ENCODE assay signal across 8 cellular contexts in genomic region chr15:96326551-96327154, GRCh38. TPM values are rescaled to one million over a fixed set of nuclear protein-coding genes. Genes with fewer than 3 reads are reported as not detected.
DNase-seq lines count a peak whose midpoint lies in the region; ATAC-seq and TF ChIP-seq lines count a peak whose summit lies in the region.

No MANE protein-coding gene starts in this region.

- peak overlapping the region; percentile 41 for H4K8ac ChIP-seq in mesenchymal stem cell (ENCODE audit: low read length)

- CTCF ChIA-PET in Caco-2 (lab: Charles Lee), result interaction anchor here (0.5 to 1.9 kb wide), 20 partner anchors 10 to 682 kb away, joined by 3 to 23 read pairs (median 3); no protein-coding TSS in a partner anchor

- H3K14ac ChIP-seq in mesenchymal stem cell (ENCODE audit: low read length in 2 of 2), result peak overlapping the region; percentile 39 to 96

- H4K91ac ChIP-seq in mesenchymal stem cell (ENCODE audit: low read length), result peak overlapping the region; percentile 89

- H3K4me1 ChIP-seq in Caco-2, result peaks cover 33% of the 10 kb centered on the region
- H3K4me1 ChIP-seq in mesenchymal stem cell (ENCODE audit: control insufficient read depth, insufficient read depth, low read depth, low read length), result peaks cover 20% of the 10 kb centered on the region

- H2AFZ ChIP-seq in mesenchymal stem cell (ENCODE audit: low read depth, low read length), result no peak overlapping the region

- H3K27me3 ChIP-seq in Caco-2 (replicated peaks; ENCODE audit: control insufficient read depth, insufficient read depth, low read length), result no peaks in the 10 kb centered on the region
- no peaks in the 10 kb centered on the region for H3K27me3 ChIP-seq in mesenchymal stem cell (ENCODE audit: control insufficient read depth in 1 of 2, insufficient read depth in 1 of 2, low read length in 2 of 2)

- peak overlapping the region; percentile 94 for H2BK5ac ChIP-seq in mesenchymal stem cell (ENCODE audit: low read depth, low read length, poor library complexity, severe bottlenecking)

- H3K18ac ChIP-seq in mesenchymal stem cell (ENCODE audit: low read depth in 1 of 2, low read length in 2 of 2), result peak overlapping the region; percentile 75 to 98

- H2AK5ac ChIP-seq in mesenchymal stem cell (ENCODE audit: low read length, severe bottlenecking), result peak overlapping the region; percentile 60

- H3K4ac ChIP-seq in mesenchymal stem cell (ENCODE audit: low read depth in 1 of 2, low read length in 2 of 2), result peak overlapping the region; percentile 92 to 94

- BruUV-seq in Caco-2 (replicated peaks; lab: Mats Ljungman, UMichigan), result TSS peak; percentile 73

- peak overlapping the region; percentile 72 for H3K4me2 ChIP-seq in mesenchymal stem cell (ENCODE audit: low read length, poor library complexity, severe bottlenecking)

- H3K4me1 Mint-ChIP-seq in Caco-2 (ENCODE audit: low read depth, unreplicated experiment), result peaks cover 41% of the 10 kb centered on the region

- H3K4me3 Mint-ChIP-seq in Caco-2 (ENCODE audit: unreplicated experiment), result peak overlapping the region; percentile 83

- H3K27me3 Mint-ChIP-seq in Caco-2 (ENCODE audit: insufficient read depth, unreplicated experiment), result no peaks in the 10 kb centered on the region

- no peak for TF ChIP-seq CTCF in Caco-2 (IDR thresholded peaks at IDR 0.05; ENCODE audit: insufficient read depth in 1 of 2, low read depth in 1 of 2, low read length in 1 of 2, severe bottlenecking in 1 of 2, unreplicated experiment in 1 of 2)
- TF ChIP-seq CTCF in cardiac fibroblast (IDR thresholded peaks at IDR 0.05; ENCODE audit: low read depth, low read length), result no peak

- H3K79me1 ChIP-seq in mesenchymal stem cell (replicated peaks; ENCODE audit: low read length, poor library complexity, severe bottlenecking), result no peaks in the 10 kb centered on the region

- H3K4me3 ChIP-seq in Caco-2 (ENCODE audit: low read depth, low read length) (peak overlapping the region; percentile 80), cardiac fibroblast (replicated peaks in 1 of 2; ENCODE audit: low read depth in 2 of 2, low read length in 2 of 2) (peak overlapping the region; percentile 67 to 69), mesenchymal stem cell (ENCODE audit: insufficient read depth in 1 of 2, low read depth in 1 of 2, low read length in 2 of 2) (peak overlapping the region; percentile 77 to 83)

- H2BK15ac ChIP-seq in mesenchymal stem cell (ENCODE audit: low read depth, poor library complexity, severe bottlenecking), result peak overlapping the region; percentile 82

- H3K9me3 ChIP-seq in Caco-2, result no peaks in the 10 kb centered on the region
- no peaks in the 10 kb centered on the region for H3K9me3 ChIP-seq in mesenchymal stem cell (ENCODE audit: control insufficient read depth, low read length)

- peak overlapping the region; percentile 34 to 98 for H2BK12ac ChIP-seq in mesenchymal stem cell (ENCODE audit: low read length in 2 of 2)

- peak in 1 of 2 experiments; percentile 64 for DNase-seq in Caco-2
- DNase-seq in MV-4-11 (lab: John Stamatoyannopoulos, UW), result peak; percentile 69
- peak; percentile 71 to 76 for DNase-seq in cardiac fibroblast (ENCODE audit: low read depth in 2 of 2)
- DNase-seq in mesenchymal stem cell, result peak; percentile 76
- no peak for DNase-seq in Ammon's horn (ENCODE audit: low spot score)
- no peak for DNase-seq in OCI-M2 (lab: John Stamatoyannopoulos, UW; ENCODE audit: unreplicated experiment)
- no peak for DNase-seq in germinal center (ENCODE audit: low spot score)

- POLR2A ChIA-PET in Caco-2 (lab: Charles Lee), result interaction anchor here (0.6 to 2.8 kb wide), 11 partner anchors 8 to 203 kb away, joined by 3 to 24 read pairs (median 4); no protein-coding TSS in a partner anchor

- peak overlapping the region; percentile 87 for H2BK120ac ChIP-seq in mesenchymal stem cell (ENCODE audit: low read depth, low read length)

- intact Hi-C loops in Caco-2 (cut with micrococcal nuclease; ENCODE audit: unreplicated experiment), result loop anchor here (1.0 to 5.0 kb wide), 9 partner anchors 14 to 564 kb away; no protein-coding TSS in a partner anchor

- H3K36me3 ChIP-seq in Caco-2 (ENCODE audit: control insufficient read depth, insufficient read depth, low read length) (no peaks in the 10 kb centered on the region), mesenchymal stem cell (ENCODE audit: control insufficient read depth in 1 of 2, insufficient read depth in 2 of 2, low read depth in 1 of 2, low read length in 2 of 2) (peaks cover 0 to 5% of the 10 kb centered on the region in 2 experiments)

- no peak for ATAC-seq in GM18870 (IDR thresholded peaks at IDR 0.05; ENCODE audit: unreplicated experiment)

- H3K23ac ChIP-seq in mesenchymal stem cell (ENCODE audit: low read length in 2 of 2), result peak overlapping the region in 1 of 2 experiments; percentile 83

- under 1% methylated on average over 26 of the region's 32 CpGs for WGBS in mesenchymal stem cell

- peak overlapping the region; percentile 84 for H3K27ac Mint-ChIP-seq in Caco-2 (ENCODE audit: unreplicated experiment)

- peak overlapping the region; percentile 97 for H3K27ac ChIP-seq in mesenchymal stem cell (ENCODE audit: low read length, poor library complexity, severe bottlenecking)

- no peaks in the 10 kb centered on the region for H3K9me3 Mint-ChIP-seq in Caco-2 (ENCODE audit: unreplicated experiment)

- peaks cover 60% of the 10 kb centered on the region for H3K36me3 Mint-ChIP-seq in Caco-2 (ENCODE audit: insufficient read depth, unreplicated experiment)

- peak overlapping the region; percentile 99 for H3K9ac ChIP-seq in mesenchymal stem cell (ENCODE audit: low read length)

RNA-seq across cellular contexts. Expression of gene NR2F2, which starts 3.8 kb away (rescaled TPM):
- 134 and 140 TPM in 2 replicates for total RNA-seq in Caco-2 (2022)
- 117 TPM for polyA plus RNA-seq in mesenchymal stem cell (2013, experiment 1 of 2)
- polyA plus RNA-seq in mesenchymal stem cell (2013, experiment 2 of 2), result 115 TPM

Comparison
In these comparisons a context has a peak if more than half of its experiments do, and no peak if none do; other contexts are left out.
1. DNase-seq: peak in MV-4-11 (single experiment), cardiac fibroblast (2 of 2) and mesenchymal stem cell (single experiment); none in Ammon's horn (single experiment), OCI-M2 (single experiment) and germinal center (single experiment).
2. Peak in every context shown above with its lines, with median percentiles within 50 percentile points of each other: H3K4me3 ChIP-seq.